1 cellular context compared by ENCODE assay signal in the genomic region with DNA sequence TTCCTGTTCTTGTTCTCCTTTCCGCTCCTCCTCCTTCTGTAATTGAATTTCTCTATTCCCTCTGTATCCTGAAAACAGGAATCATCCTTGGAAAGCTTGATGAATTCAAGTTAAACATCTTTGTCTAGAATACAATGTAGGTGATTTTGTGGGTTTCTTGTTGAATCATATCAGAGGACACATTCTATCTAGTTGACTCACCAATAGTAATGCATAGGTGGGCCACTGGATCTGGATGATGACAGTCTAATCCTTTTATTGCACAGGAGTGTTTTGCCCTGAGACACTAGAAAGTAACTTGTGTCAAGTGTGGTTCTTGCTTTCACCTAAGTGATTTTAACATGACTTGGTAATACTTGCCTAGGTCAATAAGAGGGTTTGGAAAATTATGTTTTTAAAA.
TF ChIP-seq lines count a peak whose summit lies in the region.

No MANE protein-coding gene starts in this region.

TF ChIP-seq in IMR-90, 13 proteins besides CTCF, POLR2A, EP300 and RAD21 (continued from another document):
- TF ChIP-seq CEBPB (IDR thresholded peaks at IDR 0.05; ENCODE audit: low read depth, low read length) (no peak), RCOR1 (IDR thresholded peaks at IDR 0.05; ENCODE audit: insufficient replicate concordance, low read length) (no peak), MXI1 (IDR thresholded peaks at IDR 0.05; ENCODE audit: borderline replicate concordance, low read depth, low read length) (no peak), BHLHE40 (IDR thresholded peaks at IDR 0.05; ENCODE audit: low read depth, low read length) (no peak)
- TF ChIP-seq, protein P1, sequence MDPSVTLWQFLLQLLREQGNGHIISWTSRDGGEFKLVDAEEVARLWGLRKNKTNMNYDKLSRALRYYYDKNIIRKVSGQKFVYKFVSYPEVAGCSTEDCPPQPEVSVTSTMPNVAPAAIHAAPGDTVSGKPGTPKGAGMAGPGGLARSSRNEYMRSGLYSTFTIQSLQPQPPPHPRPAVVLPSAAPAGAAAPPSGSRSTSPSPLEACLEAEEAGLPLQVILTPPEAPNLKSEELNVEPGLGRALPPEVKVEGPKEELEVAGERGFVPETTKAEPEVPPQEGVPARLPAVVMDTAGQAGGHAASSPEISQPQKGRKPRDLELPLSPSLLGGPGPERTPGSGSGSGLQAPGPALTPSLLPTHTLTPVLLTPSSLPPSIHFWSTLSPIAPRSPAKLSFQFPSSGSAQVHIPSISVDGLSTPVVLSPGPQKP (IDR thresholded peaks at IDR 0.05; ENCODE audit: borderline replicate concordance, low read depth, low read length) = no peak
- TF ChIP-seq, protein P2, sequence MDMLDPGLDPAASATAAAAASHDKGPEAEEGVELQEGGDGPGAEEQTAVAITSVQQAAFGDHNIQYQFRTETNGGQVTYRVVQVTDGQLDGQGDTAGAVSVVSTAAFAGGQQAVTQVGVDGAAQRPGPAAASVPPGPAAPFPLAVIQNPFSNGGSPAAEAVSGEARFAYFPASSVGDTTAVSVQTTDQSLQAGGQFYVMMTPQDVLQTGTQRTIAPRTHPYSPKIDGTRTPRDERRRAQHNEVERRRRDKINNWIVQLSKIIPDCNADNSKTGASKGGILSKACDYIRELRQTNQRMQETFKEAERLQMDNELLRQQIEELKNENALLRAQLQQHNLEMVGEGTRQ (IDR thresholded peaks at IDR 0.05; ENCODE audit: low read depth, low read length) = no peak
TF ChIP-seq in IMR-90: peak in this region for 0.
